ENCODE assay signal across 1 cellular context in the genomic region with DNA sequence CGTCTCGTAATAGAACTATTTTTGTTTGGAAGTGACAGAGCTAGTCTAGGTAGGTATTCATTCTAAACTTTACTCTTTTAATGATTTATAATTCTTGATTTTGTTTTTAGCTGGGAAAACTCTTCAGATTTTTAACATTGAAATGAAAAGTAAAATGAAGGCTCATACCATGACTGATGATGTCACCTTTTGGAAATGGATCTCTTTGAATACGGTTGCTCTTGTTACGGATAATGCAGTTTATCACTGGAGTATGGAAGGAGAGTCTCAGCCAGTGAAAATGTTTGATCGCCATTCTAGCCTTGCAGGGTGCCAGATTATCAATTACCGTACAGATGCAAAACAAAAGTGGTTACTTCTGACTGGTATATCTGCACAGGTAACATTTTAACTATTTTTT.
TF ChIP-seq lines count a peak whose summit lies in the region.

No MANE protein-coding gene starts in this region.

TF ChIP-seq in HepG2, 621 proteins besides CTCF, POLR2A, EP300 and RAD21:
- TF ChIP-seq ATF7 (IDR thresholded peaks at IDR 0.05) (peak; percentile 89), ATF7 (CRISPR knock-in tag; IDR thresholded peaks at IDR 0.05) (no peak), ZNF292 (CRISPR knock-in tag; IDR thresholded peaks at IDR 0.05; ENCODE audit: borderline replicate concordance, low read depth) (no peak), CREB1 (IDR thresholded peaks at IDR 0.05) (peak; percentile 21; the same call in 1 of the 2 replicates), CREB1 (CRISPR knock-in tag; IDR thresholded peaks at IDR 0.05) (no peak)
- TF ChIP-seq, protein P1, sequence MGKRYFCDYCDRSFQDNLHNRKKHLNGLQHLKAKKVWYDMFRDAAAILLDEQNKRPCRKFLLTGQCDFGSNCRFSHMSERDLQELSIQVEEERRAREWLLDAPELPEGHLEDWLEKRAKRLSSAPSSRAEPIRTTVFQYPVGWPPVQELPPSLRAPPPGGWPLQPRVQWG (CRISPR knock-in tag; IDR thresholded peaks at IDR 0.05; ENCODE audit: borderline replicate concordance, low read depth): no peak
